10 cellular contexts compared by ENCODE assay signal in genomic region chr12:34126239-34126641, GRCh38.
A peak's percentile ranks its signal among the peaks of the same experiment; 100 is the strongest.
DNase-seq lines count a peak whose midpoint lies in the region; ATAC-seq and TF ChIP-seq lines count a peak whose summit lies in the region.
"Had no signal": no experiment of that assay in that cellular context is flagged by ENCODE, and none has a peak within 500 bp of the region (broad histone marks: within the 10 kb centered on the region; RNA-seq: fewer than 3 reads in every experiment).

No MANE protein-coding gene starts in this region.

- no peaks in the 10 kb centered on the region for H3K27me3 ChIP-seq in Panc1 (ENCODE audit: control insufficient read depth, insufficient read depth, low read length)

- H3K9me3 ChIP-seq in Panc1 (ENCODE audit: control insufficient read depth, insufficient read depth, low read depth, low read length) = no peaks in the 10 kb centered on the region

- no TSS peak for BruUV-seq in Panc1 (replicated peaks; lab: Mats Ljungman, UMichigan)

- intact Hi-C loops in Panc1 (cut with micrococcal nuclease; ENCODE audit: unreplicated experiment) = no loop called here

- in situ Hi-C loops in Panc1 (cut with HindIII; ENCODE audit: low pct_unique_long_range_greater_than_20kb, low sequenced_read_pairs) = no loop called here

- H3K27ac ChIP-seq in Panc1 (ENCODE audit: low read length) = peak overlapping the region; percentile 1; the same call in 1 of the 2 replicates

- ATAC-seq in GM18511 (IDR thresholded peaks at IDR 0.05; ENCODE audit: unreplicated experiment) (peak; percentile 72), Panc1 (peak; percentile 66; the same call in 1 of the 2 replicates), GM18520 (IDR thresholded peaks at IDR 0.05; ENCODE audit: unreplicated experiment) (no peak)
- ATAC-seq: Right ventricle myocardium inferior had no signal

- H3K4me1 ChIP-seq in Panc1 (ENCODE audit: control insufficient read depth, insufficient read depth, low read length) = no peaks in the 10 kb centered on the region

- DNase-seq in AG09309 (ENCODE audit: low read depth) = no peak
- DNase-seq in Panc1 (ENCODE audit: low read depth, low spot score) = no peak
- peak; percentile 0 for DNase-seq in fibroblast of villous mesenchyme (ENCODE audit: low read depth)
- no peak for DNase-seq in NCI-H2081 (lab: John Stamatoyannopoulos, UW)
- DNase-seq in GOT3 (lab: John Stamatoyannopoulos, UW) = no peak
- DNase-seq in GM10248 (ENCODE audit: extremely low spot score) = no peak
- DNase-seq: H9 had no signal

- POLR2A ChIA-PET in Panc1 (lab: Charles Lee) (no interaction called here), GM10248 (lab: Yijun Ruan, JAX) (no interaction called here)

- no peaks in the 10 kb centered on the region for H3K36me3 ChIP-seq in Panc1 (ENCODE audit: control insufficient read depth, insufficient read depth, low read length)

- no peak for TF ChIP-seq CTCF in AG09309 (IDR thresholded peaks at IDR 0.05; ENCODE audit: control insufficient read depth, insufficient read depth, low read depth, low read length, missing control alignments)
- TF ChIP-seq CTCF in Panc1 (IDR thresholded peaks at IDR 0.05) = no peak
- TF ChIP-seq CTCF in fibroblast of villous mesenchyme (IDR thresholded peaks at IDR 0.05; ENCODE audit: insufficient read depth, low read depth, low read length) = no peak
- TF ChIP-seq CTCF in GM10248 (IDR thresholded peaks at IDR 0.05; ENCODE audit: control extremely low read depth, extremely low read depth, low read depth, missing control alignments) = no peak

- H3K4me3 ChIP-seq in AG09309 (ENCODE audit: control insufficient read depth, low read depth, low read length) (peak overlapping the region; percentile 25), Panc1 (ENCODE audit: low read depth in 2 of 2, low read length in 2 of 2) (peak overlapping the region; percentile 10 to 46), fibroblast of villous mesenchyme (ENCODE audit: low read depth, low read length) (peak overlapping the region; percentile 30)

- CTCF ChIA-PET in Panc1 (lab: Charles Lee) = no interaction called here
- CTCF ChIA-PET in GM10248 (lab: Yijun Ruan, JAX) = no interaction called here
